In the genomic region with DNA sequence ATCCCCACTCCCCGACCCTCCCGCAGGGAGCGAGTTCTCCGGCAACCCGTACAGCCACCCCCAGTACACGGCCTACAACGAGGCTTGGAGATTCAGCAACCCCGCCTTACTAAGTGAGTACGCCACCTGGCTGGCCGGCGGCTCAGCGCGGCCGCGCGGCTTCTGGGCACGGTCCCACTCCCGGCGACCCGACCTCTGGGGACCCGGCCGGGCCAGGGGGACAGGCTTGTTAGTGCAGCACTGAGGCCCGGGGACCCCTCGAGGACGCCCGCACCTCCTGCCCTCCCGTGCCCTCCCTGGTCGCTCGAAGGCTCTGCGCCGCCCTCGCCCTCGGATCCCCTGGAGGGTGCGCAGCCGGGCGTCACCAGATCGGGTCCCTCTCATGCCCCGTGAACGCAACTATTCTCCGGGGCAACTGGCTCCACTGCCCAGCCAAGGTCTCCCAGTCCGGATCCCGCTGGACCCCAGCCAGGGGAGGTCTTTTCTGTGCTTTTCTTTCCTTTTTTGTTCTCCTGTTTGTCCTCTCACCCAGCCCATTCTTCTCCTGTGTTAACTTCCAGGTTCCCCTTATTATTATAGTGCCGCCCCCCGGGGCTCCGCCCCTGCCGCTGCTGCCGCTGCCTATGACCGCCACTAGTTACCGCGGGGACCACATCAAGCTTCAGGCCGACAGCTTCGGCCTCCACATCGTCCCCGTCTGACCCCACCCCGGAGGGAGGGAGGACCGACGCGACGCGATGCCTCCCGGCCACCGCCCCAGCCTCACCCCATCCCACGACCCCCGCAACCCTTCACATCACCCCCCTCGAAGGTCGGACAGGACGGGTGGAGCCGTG, we compare ENCODE assay signal across 9 cellular contexts.
A peak's percentile ranks its signal among the peaks of the same experiment; 100 is the strongest.
DNase-seq lines count a peak whose midpoint lies in the region; ATAC-seq, FAIRE-seq and TF ChIP-seq lines count a peak whose summit lies in the region.
"Had no signal": no experiment of that assay in that cellular context is flagged by ENCODE, and none has a peak within 500 bp of the region (broad histone marks: within the 10 kb centered on the region; RNA-seq: fewer than 3 reads in every experiment).

No MANE protein-coding gene starts in this region.

- H3K4me3 ChIP-seq in NT2/D1 (ENCODE audit: insufficient read length, low read depth) (peak overlapping the region; percentile 36), HepG2 (replicated peaks in 1 of 3; ENCODE audit: insufficient read depth in 1 of 3, low read depth in 2 of 3, low read length in 3 of 3) (peak overlapping the region; percentile 33 to 79 (median 57); a peak in 5 of 6 replicates), tibial artery (peak overlapping the region; percentile 30 to 50)

- WGBS in HepG2 (ENCODE audit: low lambda C conversion rate) = 1% methylated on average over 28 of the region's 68 CpGs

- H3K27me3 ChIP-seq in NT2/D1 (ENCODE audit: insufficient read depth, insufficient read length) (peaks cover 98% of the 10 kb centered on the region), HepG2 (ENCODE audit: control insufficient read depth in 1 of 2, insufficient read depth in 2 of 2, low read length in 2 of 2) (peaks cover 15 to 72% of the 10 kb centered on the region in 2 experiments), tibial artery (peaks cover 0 to 95% of the 10 kb centered on the region in 2 donors)

- no peak overlapping the region for H3K27ac ChIP-seq in HepG2 (ENCODE audit: extremely low read length, insufficient read depth, low read length)
- H3K27ac ChIP-seq in tibial artery = no peak overlapping the region

- in situ Hi-C loops in HepG2 (cut with HindIII; ENCODE audit: extremely low pct_ligation_motif_present, low pct_unique_long_range_greater_than_20kb) = no loop called here

- peaks cover 5% of the 10 kb centered on the region for H3K4me1 ChIP-seq in NT2/D1 (ENCODE audit: insufficient read depth, insufficient read length)
- peaks cover 33% of the 10 kb centered on the region for H3K4me1 ChIP-seq in HepG2 (ENCODE audit: insufficient read depth, low read length)
- H3K4me1 ChIP-seq in tibial artery = peaks cover 4 to 47% (median 34%) of the 10 kb centered on the region in 4 donors

- TF ChIP-seq EP300 in HepG2 (IDR thresholded peaks at IDR 0.05; ENCODE audit: low read depth in 2 of 2, low read length in 2 of 2) (no peak), HepG2 (CRISPR knock-in tag; IDR thresholded peaks at IDR 0.05; ENCODE audit: borderline replicate concordance) (no peak)

- H3K36me3 ChIP-seq in NT2/D1 (ENCODE audit: insufficient read depth, insufficient read length, low read length) (no peaks in the 10 kb centered on the region), HepG2 (replicated peaks in 1 of 2; ENCODE audit: control insufficient read depth in 1 of 2, insufficient read depth in 2 of 2, low read length in 2 of 2) (no peaks in the 10 kb centered on the region), tibial artery (no peaks in the 10 kb centered on the region)

- H2AFZ ChIP-seq in HepG2 (ENCODE audit: low read length) = no peak overlapping the region

- ATAC-seq in HepG2 = peak; percentile 76
- ATAC-seq in HG02870 (IDR thresholded peaks at IDR 0.05; ENCODE audit: unreplicated experiment) = no peak

- POLR2A ChIA-PET in HepG2 (lab: Yijun Ruan, JAX) = no interaction called here

- no peaks in the 10 kb centered on the region for H4K20me1 ChIP-seq in HepG2 (ENCODE audit: insufficient read depth, low read length)

- no TSS peak for BruUV-seq in HepG2 (replicated peaks; lab: Mats Ljungman, UMichigan)

- peaks cover 0 to 6% (median 0%) of the 10 kb centered on the region in 5 experiments for H3K9me3 Mint-ChIP-seq in brain

- H3K9ac ChIP-seq in NT2/D1 (ENCODE audit: insufficient read length, low read depth) = peak overlapping the region; percentile 50
- H3K9ac ChIP-seq in HepG2 (ENCODE audit: insufficient read depth, low read depth, low read length) = peak overlapping the region; percentile 26; the same call in 1 of the 2 replicates

- peak in 1 of 2 experiments; percentile 32 for TF ChIP-seq CTCF in brain (conservative IDR thresholded peaks at IDR 0.05)
- TF ChIP-seq CTCF in HepG2 (CRISPR knock-in tag; IDR thresholded peaks at IDR 0.05) = peak; percentile 68
- TF ChIP-seq CTCF in tibial artery (IDR thresholded peaks at IDR 0.05) = no peak

- H3K79me2 ChIP-seq in HepG2 (ENCODE audit: insufficient read depth, low read length) = no peaks in the 10 kb centered on the region

- peak overlapping the region; percentile 92 for H3K4me2 ChIP-seq in HepG2 (ENCODE audit: low read depth, low read length)

- H3K4me3 Mint-ChIP-seq in brain = peak overlapping the region; percentile 82 to 89 (median 84)

- H3K9me3 ChIP-seq in NT2/D1 (ENCODE audit: insufficient read depth, low read length) (no peaks in the 10 kb centered on the region), HepG2 (ENCODE audit: low read length) (no peaks in the 10 kb centered on the region), tibial artery (no peaks in the 10 kb centered on the region)

- CTCF ChIA-PET in HepG2 (lab: Yijun Ruan, JAX; ENCODE audit: low intra/inter-chr PET ratio, low total read pairs) = no interaction called here

- no peak overlapping the region for H3K27ac Mint-ChIP-seq in brain

- DNase-seq in NCI-H1417 (lab: John Stamatoyannopoulos, UW) (peak in 2 of 3 experiments; percentile 47), NCI-H1417 treated with DMSO at 0.1 percent for 48 hours (lab: John Stamatoyannopoulos, UW) (no peak), NT2/D1 (ENCODE audit: low read depth, low spot score) (no peak), HepG2 (ENCODE audit: low spot score) (no peak), tibial artery (no peak), foreskin melanocyte (no peak)

- no peak for TF ChIP-seq POLR2A in HepG2 (IDR thresholded peaks at IDR 0.05; ENCODE audit: insufficient read depth in 1 of 2, low read depth in 2 of 2, low read length in 2 of 2)

- no peak for TF ChIP-seq RAD21 in HepG2 (CRISPR knock-in tag; IDR thresholded peaks at IDR 0.05)

- peaks cover 36% of the 10 kb centered on the region for H3K4me1 Mint-ChIP-seq in brain

- no peaks in the 10 kb centered on the region for H3K36me3 Mint-ChIP-seq in brain

- no peak for FAIRE-seq in HepG2 (lab: Jason Lieb, UNC)
- FAIRE-seq: TTC549 had no signal

- intact Hi-C loops in HepG2 (cut with micrococcal nuclease; ENCODE audit: unreplicated experiment) (loop anchor here (5.0 kb wide), 1 partner anchor 50 kb away; no protein-coding TSS in a partner anchor), tibial artery (cut with DNase I; ENCODE audit: low total_unique reads) (no loop called here)

- H3K27me3 Mint-ChIP-seq in brain = peaks cover 99% of the 10 kb centered on the region

TF ChIP-seq in HepG2, 621 proteins besides CTCF, POLR2A, EP300 and RAD21 (continues in another document):
- TF ChIP-seq ZMYM2 (CRISPR knock-in tag; IDR thresholded peaks at IDR 0.05) (0 out of 2 replicates have a peak, but pooled peaks have one; percentile 45), TCF7L2 (IDR thresholded peaks at IDR 0.05; ENCODE audit: low read depth, low read length) (no peak), ZNF777 (CRISPR knock-in tag; IDR thresholded peaks at IDR 0.05) (peak; percentile 84), ZNF687 (CRISPR knock-in tag; IDR thresholded peaks at IDR 0.05) (peak; percentile 71; the same call in 1 of the 2 replicates), ZFP36L1 (CRISPR knock-in tag; IDR thresholded peaks at IDR 0.05) (no peak), MNT (IDR thresholded peaks at IDR 0.05) (no peak), NFYB (CRISPR knock-in tag; IDR thresholded peaks at IDR 0.05) (no peak), RARG (CRISPR knock-in tag; IDR thresholded peaks at IDR 0.05; ENCODE audit: low read depth) (no peak)
- TF ChIP-seq, protein P1, sequence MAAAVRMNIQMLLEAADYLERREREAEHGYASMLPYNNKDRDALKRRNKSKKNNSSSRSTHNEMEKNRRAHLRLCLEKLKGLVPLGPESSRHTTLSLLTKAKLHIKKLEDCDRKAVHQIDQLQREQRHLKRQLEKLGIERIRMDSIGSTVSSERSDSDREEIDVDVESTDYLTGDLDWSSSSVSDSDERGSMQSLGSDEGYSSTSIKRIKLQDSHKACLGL (CRISPR knock-in tag; IDR thresholded peaks at IDR 0.05) = peak; percentile 46; the same call in 1 of the 2 replicates

Comparison
In these comparisons a context has a peak if more than half of its experiments do, and no peak if none do; other contexts are left out.
1. DNase-seq: peak in NCI-H1417 (2 of 3); none in NCI-H1417 treated with DMSO at 0.1 percent for 48 hours (single experiment), NT2/D1 (single experiment), HepG2 (single experiment), tibial artery (0 of 2) and foreskin melanocyte (single experiment).
2. Peak in every context shown above with its lines, with median percentiles within 50 percentile points of each other: H3K4me3 ChIP-seq.